In genomic region chr21:34374940-34375618, GRCh38 we compare ENCODE assay signal across 8 cellular contexts. TPM values are rescaled to one million over a fixed set of nuclear protein-coding genes. Genes with fewer than 3 reads are reported as not detected.
A peak's percentile ranks its signal among the peaks of the same experiment; 100 is the strongest.
DNase-seq lines count a peak whose midpoint lies in the region; ATAC-seq, FAIRE-seq and TF ChIP-seq lines count a peak whose summit lies in the region.
"Not testable (repeated sequence)": the region's sequence is repeated elsewhere in the genome, so short reads cannot be mapped to it uniquely, and the experiment has no call there.

Gene SMIM11, plus strand, starts transcription at chr21:34375507. Its CDS starts 3,998 bp downstream, at chr21:34379505.

- not testable (repeated sequence) for H2AFZ ChIP-seq in endothelial cell of umbilical vein (ENCODE audit: low read depth, low read length)

- POLR2A ChIA-PET in endothelial cell of umbilical vein (lab: Charles Lee), result not testable (repeated sequence)

- DNase-seq in endothelial cell of umbilical vein (ENCODE audit: low read depth, low spot score); mucosa of descending colon; upper lobe of left lung: not testable (repeated sequence)

- peak; percentile 99 for FAIRE-seq in endothelial cell of umbilical vein (lab: Jason Lieb, UNC)

- TF ChIP-seq POLR2A in endothelial cell of umbilical vein (IDR thresholded peaks at IDR 0.05; ENCODE audit: low read depth, low read length); upper lobe of left lung (IDR thresholded peaks at IDR 0.05): not testable (repeated sequence)

- not testable (repeated sequence) for H3K4me2 ChIP-seq in endothelial cell of umbilical vein (ENCODE audit: insufficient read depth, low read length)

- TSS peak; percentile 22 for BruUV-seq in endothelial cell of umbilical vein (replicated peaks; lab: Mats Ljungman, UMichigan)

- peaks cover 8 to 12% of the 10 kb centered on the region in 2 experiments for H3K27me3 ChIP-seq in endothelial cell of umbilical vein (ENCODE audit: control insufficient read depth in 2 of 2, insufficient read depth in 2 of 2, low read length in 2 of 2)
- not testable (repeated sequence) for H3K27me3 ChIP-seq in upper lobe of left lung

- H3K9me1 ChIP-seq in endothelial cell of umbilical vein (replicated peaks; ENCODE audit: control insufficient read depth, extremely low read depth, insufficient read depth, low read length), result not testable (repeated sequence)

- H3K36me3 ChIP-seq in endothelial cell of umbilical vein (ENCODE audit: control insufficient read depth in 2 of 2, extremely low read depth in 1 of 2, insufficient read depth in 2 of 2, low read length in 2 of 2); mucosa of descending colon (ENCODE audit: low read depth); upper lobe of left lung: not testable (repeated sequence)

- H3K9ac ChIP-seq in endothelial cell of umbilical vein (replicated peaks; ENCODE audit: extremely low read depth, insufficient read depth, low read length), result not testable (repeated sequence)

- CTCF ChIA-PET in endothelial cell of umbilical vein (lab: Charles Lee), result not testable (repeated sequence)

- not testable (repeated sequence) for H3K4me3 ChIP-seq in endothelial cell of umbilical vein (replicated peaks in 1 of 3; ENCODE audit: insufficient read depth in 1 of 3, low read depth in 1 of 3, low read length in 3 of 3); mucosa of descending colon; upper lobe of left lung

- dilution Hi-C loops in endothelial cell of umbilical vein (cut with MboI; ENCODE audit: extremely low pct_ligation_motif_present, low sequenced_read_pairs), result not testable (repeated sequence)

- H3K27ac ChIP-seq in endothelial cell of umbilical vein (ENCODE audit: insufficient read depth, low read depth, low read length); upper lobe of left lung: not testable (repeated sequence)

- TF ChIP-seq EP300 in upper lobe of left lung (IDR thresholded peaks at IDR 0.05), result not testable (repeated sequence)

- TF ChIP-seq CTCF in endothelial cell of umbilical vein (IDR thresholded peaks at IDR 0.05; ENCODE audit: extremely low read depth in 1 of 2, insufficient read depth in 1 of 2, low read depth in 1 of 2, low read length in 2 of 2); mucosa of descending colon (IDR thresholded peaks at IDR 0.05); upper lobe of left lung (IDR thresholded peaks at IDR 0.05): not testable (repeated sequence)

- not testable (repeated sequence) for H3K9me3 ChIP-seq in endothelial cell of umbilical vein (replicated peaks; ENCODE audit: control insufficient read depth, insufficient read depth, low read length); mucosa of descending colon; upper lobe of left lung

- not testable (repeated sequence) for H3K4me1 ChIP-seq in endothelial cell of umbilical vein (ENCODE audit: control insufficient read depth, extremely low read depth, insufficient read depth, low read length); mucosa of descending colon (ENCODE audit: low read depth); upper lobe of left lung

- not testable (repeated sequence) for H4K20me1 ChIP-seq in endothelial cell of umbilical vein (replicated peaks; ENCODE audit: control insufficient read depth, extremely low read depth, insufficient read depth, low read length)

- no CpG with 5 or more reads among the region's 49 CpGs for WGBS in upper lobe of left lung, 2 donors

- not testable (repeated sequence) for H3K79me2 ChIP-seq in endothelial cell of umbilical vein (ENCODE audit: control insufficient read depth, insufficient read depth, low read length)

- ATAC-seq in GM18519 (IDR thresholded peaks at IDR 0.05; ENCODE audit: low FRiP score, unreplicated experiment) (peak; percentile 80), GM21390 (IDR thresholded peaks at IDR 0.05; ENCODE audit: unreplicated experiment) (peak; percentile 94), HG02870 (IDR thresholded peaks at IDR 0.05; ENCODE audit: unreplicated experiment) (peak; percentile 89), HG03442 (IDR thresholded peaks at IDR 0.05; ENCODE audit: unreplicated experiment) (peak; percentile 94), mucosa of descending colon (peak; percentile 99), upper lobe of left lung (ENCODE audit: low FRiP score in 2 of 2) (peak; percentile 96 to 98)
- ATAC-seq in activated CD4-positive, CD25-positive, alpha-beta regulatory T cell treated with anti-CD3 and anti-CD28 coated beads, Interleukin-2, amount 50 U/mL, for 24 hours, result peak; percentile 97 to 98

- intact Hi-C loops in endothelial cell of umbilical vein (cut with micrococcal nuclease); mucosa of descending colon (cut with DNase I, micrococcal nuclease): not testable (repeated sequence)

RNA-seq across cellular contexts. Expression of gene SMIM11, which starts in this region (rescaled TPM):
- total RNA-seq in endothelial cell of umbilical vein (1.5 and 2.9 TPM in 2 replicates), mucosa of descending colon (10 to 100 TPM in 1 of 3 donors, 1 to 10 TPM in 2; 1.7 to 12.1 (median 3.8) TPM), upper lobe of left lung (10 to 100 TPM in 2 of 6 donors, 1 to 10 TPM in 4; 3.0 to 21.6 (median 8.0) TPM)
- 1.4 and 2.9 TPM in 2 replicates for polyA plus RNA-seq in endothelial cell of umbilical vein
- 3.6 and 7.7 TPM in 2 replicates for polyA plus RNA-seq in endothelial cell of umbilical vein (2011; cell fraction: cytosol; rRNA removed)
- polyA plus RNA-seq in endothelial cell of umbilical vein (2011; cell fraction: nucleus; rRNA removed), result 3.0 and 3.4 TPM in 2 replicates
- polyA plus RNA-seq in endothelial cell of umbilical vein (2012), result 0.75 and 22.1 TPM in 2 replicates
- 2.2 and 6.0 TPM in 2 replicates for polyA minus RNA-seq in endothelial cell of umbilical vein
- polyA minus RNA-seq in endothelial cell of umbilical vein (2011; cell fraction: cytosol; rRNA and poly(A)+ RNA removed), result not detected
- polyA minus RNA-seq in endothelial cell of umbilical vein (2011; cell fraction: nucleus; rRNA and poly(A)+ RNA removed), result 1.3 and 2.8 TPM in 2 replicates
